In genomic region chr6:27839303-27840081, GRCh38 we compare ENCODE assay signal across 8 cellular contexts.
DNase-seq lines count a peak whose midpoint lies in the region; TF ChIP-seq lines count a peak whose summit lies in the region.

No MANE protein-coding gene starts in this region.

- H3K4me3 Mint-ChIP-seq in CD8-positive, alpha-beta memory T cell = no peak overlapping the region
- no peak overlapping the region for H3K4me3 Mint-ChIP-seq in neural progenitor cell

- in situ Hi-C loops in GM13976 (cut with MboI; ENCODE audit: low sequenced_read_pairs, unreplicated experiment) = loop anchor here (10.0 kb wide), 1 partner anchor 1805 kb away; a partner anchor contains a TSS

- peak overlapping the region; percentile 99 for H3K27ac ChIP-seq in CD8-positive, alpha-beta memory T cell (ENCODE audit: low read depth, low read length)
- peak overlapping the region; percentile 79 for H3K27ac ChIP-seq in neural progenitor cell

- H3K4me3 ChIP-seq in CD8-positive, alpha-beta memory T cell (ENCODE audit: low read length) = peak overlapping the region; percentile 71
- H3K4me3 ChIP-seq in epithelial cell of esophagus (ENCODE audit: low read length) (peak overlapping the region; percentile 73), neural progenitor cell (peak overlapping the region; percentile 81)

- H3K9me3 Mint-ChIP-seq in CD8-positive, alpha-beta memory T cell = no peaks in the 10 kb centered on the region
- H3K9me3 Mint-ChIP-seq in neural progenitor cell = no peaks in the 10 kb centered on the region

- peaks cover 5 to 13% of the 10 kb centered on the region in 2 donors for H3K27me3 Mint-ChIP-seq in CD8-positive, alpha-beta memory T cell
- H3K27me3 Mint-ChIP-seq in neural progenitor cell (ENCODE audit: insufficient read depth, low read depth) = peaks cover 3% of the 10 kb centered on the region

- CTCF ChIA-PET in CD8-positive, alpha-beta memory T cell (lab: Charles Lee) = interaction anchor here (1.1 to 7.9 kb wide), 8 partner anchors 8 to 55 kb away, joined by 3 to 168 read pairs (median 46); a partner anchor contains a TSS

- H3K27ac Mint-ChIP-seq in CD8-positive, alpha-beta memory T cell = peak overlapping the region in 2 of 8 donors; percentile 32 to 41
- peak overlapping the region; percentile 89 for H3K27ac Mint-ChIP-seq in neural progenitor cell

- H3K27me3 ChIP-seq in CD8-positive, alpha-beta memory T cell (ENCODE audit: insufficient read depth, low read length, poor library complexity, severe bottlenecking) = no peaks in the 10 kb centered on the region
- H3K27me3 ChIP-seq in neural progenitor cell = no peaks in the 10 kb centered on the region

- peaks cover 0 to 3% (median 3%) of the 10 kb centered on the region in 3 donors for H3K36me3 Mint-ChIP-seq in CD8-positive, alpha-beta memory T cell
- H3K36me3 Mint-ChIP-seq in neural progenitor cell = peaks cover 3% of the 10 kb centered on the region

- H3K79me2 ChIP-seq in neural progenitor cell (ENCODE audit: low read depth) = peaks cover 21% of the 10 kb centered on the region

- POLR2A ChIA-PET in CD8-positive, alpha-beta memory T cell (lab: Charles Lee) = interaction anchor here (1.6 to 6.6 kb wide), 10 partner anchors 9 to 694 kb away, joined by 4 to 245 read pairs (median 88); a partner anchor contains a TSS

- peak in 1 of 5 donors; percentile 1 for DNase-seq in CD8-positive, alpha-beta memory T cell
- DNase-seq in HCEC 1CT (peak; percentile 92), RKO (ENCODE audit: low spot score) (peak; percentile 94), epithelial cell of esophagus (ENCODE audit: low read depth) (peak; percentile 64), neural progenitor cell (ENCODE audit: low spot score) (peak; percentile 32), GM13976 (ENCODE audit: low spot score) (no peak), GM19240 (ENCODE audit: insufficient read length, low spot score) (no peak)
- DNase-seq in stimulated activated CD4-positive, alpha-beta T cell treated with anti-CD3 and anti-CD28 coated beads, Interleukin-2, amount 100 ng/mL, for 48 hours = no peak

- H3K9ac ChIP-seq in neural progenitor cell = peak overlapping the region; percentile 30

- H4K20me1 ChIP-seq in neural progenitor cell (ENCODE audit: low read depth) = no peaks in the 10 kb centered on the region

- TF ChIP-seq CTCF in epithelial cell of esophagus (IDR thresholded peaks at IDR 0.05; ENCODE audit: insufficient read depth, low read depth, low read length, missing control alignments) (no peak), neural progenitor cell (IDR thresholded peaks at IDR 0.05) (no peak), GM13976 (IDR thresholded peaks at IDR 0.05; ENCODE audit: borderline replicate concordance, control extremely low read depth, extremely low read depth, insufficient read depth, missing control alignments) (no peak)

- H2AFZ ChIP-seq in neural progenitor cell (replicated peaks) = no peak overlapping the region

- peak overlapping the region; percentile 86 for H3K4me2 ChIP-seq in neural progenitor cell

- peaks cover 30% of the 10 kb centered on the region for H3K4me1 ChIP-seq in CD8-positive, alpha-beta memory T cell (ENCODE audit: insufficient read depth, low read length)
- peaks cover 26% of the 10 kb centered on the region for H3K4me1 ChIP-seq in neural progenitor cell

- H3K9me3 ChIP-seq in CD8-positive, alpha-beta memory T cell (ENCODE audit: low read length) = no peaks in the 10 kb centered on the region
- no peaks in the 10 kb centered on the region for H3K9me3 ChIP-seq in neural progenitor cell (ENCODE audit: low read depth)

- H3F3A ChIP-seq in neural progenitor cell (ENCODE audit: low read depth) = peaks cover 47% of the 10 kb centered on the region

- H3K4me1 Mint-ChIP-seq in CD8-positive, alpha-beta memory T cell = peaks cover 6 to 23% (median 19%) of the 10 kb centered on the region in 3 donors
- H3K4me1 Mint-ChIP-seq in neural progenitor cell = peaks cover 23% of the 10 kb centered on the region

- no peaks in the 10 kb centered on the region for H3K36me3 ChIP-seq in CD8-positive, alpha-beta memory T cell (ENCODE audit: insufficient read depth, low read length)
- H3K36me3 ChIP-seq in neural progenitor cell = no peaks in the 10 kb centered on the region

Comparison
In these comparisons a context has a peak if more than half of its experiments do, and no peak if none do; other contexts are left out.
1. DNase-seq: peak in HCEC 1CT (single experiment), RKO (single experiment), epithelial cell of esophagus (single experiment) and neural progenitor cell (single experiment); none in GM13976 (single experiment), GM19240 (single experiment) and stimulated activated CD4-positive, alpha-beta T cell treated with anti-CD3 and anti-CD28 coated beads, Interleukin-2, amount 100 ng/mL, for 48 hours (0 of 2).
2. Peak in every context shown above with its lines, with median percentiles within 50 percentile points of each other: H3K4me3 ChIP-seq.